ENCODE assay signal across 30 cellular contexts in genomic region chrX:139178980-139179379, GRCh38.
A peak's percentile ranks its signal among the peaks of the same experiment; 100 is the strongest.
DNase-seq lines count a peak whose midpoint lies in the region; ATAC-seq, FAIRE-seq and TF ChIP-seq lines count a peak whose summit lies in the region.
"Had no signal": no experiment of that assay in that cellular context is flagged by ENCODE, and none has a peak within 500 bp of the region (broad histone marks: within the 10 kb centered on the region; RNA-seq: fewer than 3 reads in every experiment).

No MANE protein-coding gene starts in this region.

- H3K36me3 ChIP-seq in HepG2 (replicated peaks in 1 of 2; ENCODE audit: control insufficient read depth in 1 of 2, insufficient read depth in 2 of 2, low read length in 2 of 2) (no peaks in the 10 kb centered on the region), right lobe of liver (no peaks in the 10 kb centered on the region), psoas muscle (ENCODE audit: insufficient read depth in 1 of 2, low read depth in 1 of 2) (no peaks in the 10 kb centered on the region)
- H3K36me3 ChIP-seq: BE2C; BLaER1; BLaER1 treated with 17β-estradiol and CSF1 and Interleukin-3, amounts not matched to agents 10 nM and 100 nM had no signal

- no peak overlapping the region for H3K9ac ChIP-seq in HepG2 (ENCODE audit: insufficient read depth, low read depth, low read length)
- H3K9ac ChIP-seq: BLaER1; BLaER1 treated with 17β-estradiol and CSF1 and Interleukin-3, amounts not matched to agents 10 nM and 100 nM had no signal

- 3% methylated on average over 4 of the region's 4 CpGs for WGBS in HepG2 (ENCODE audit: low lambda C conversion rate)
- WGBS in right lobe of liver (ENCODE audit: insufficient coverage, low coverage, low lambda C conversion rate, missing lambda C conversion rate), result 57% methylated on average over 4 of the region's 4 CpGs
- 70 to 89% (median 77%) methylated on average over 4 of the region's 4 CpGs for WGBS in psoas muscle, 3 donors

- ATAC-seq in HepG2, result no peak
- no peak for ATAC-seq in right lobe of liver
- ATAC-seq in psoas muscle, result no peak
- ATAC-seq: A549; CD8-positive, alpha-beta T cell had no signal

- in situ Hi-C loops in HepG2 (cut with HindIII; ENCODE audit: extremely low pct_ligation_motif_present, low pct_unique_long_range_greater_than_20kb), result no loop called here

- no peak overlapping the region for H3K4me3 ChIP-seq in HepG2 (replicated peaks in 1 of 3; ENCODE audit: insufficient read depth in 1 of 3, low read depth in 2 of 3, low read length in 3 of 3)
- no peak overlapping the region for H3K4me3 ChIP-seq in right lobe of liver
- H3K4me3 ChIP-seq in psoas muscle, result no peak overlapping the region
- H3K4me3 ChIP-seq: A549; BLaER1; BLaER1 treated with 17β-estradiol and CSF1 and Interleukin-3, amounts not matched to agents 10 nM and 100 nM had no signal

- no TSS peak for BruUV-seq in HepG2 (replicated peaks; lab: Mats Ljungman, UMichigan)

- CTCF ChIA-PET in HepG2 (lab: Yijun Ruan, JAX; ENCODE audit: low intra/inter-chr PET ratio, low total read pairs) (no interaction called here), HEK293T (lab: Yijun Ruan, JAX) (no interaction called here)

- H3K27me3 ChIP-seq in HepG2 (ENCODE audit: control insufficient read depth in 1 of 2, insufficient read depth in 2 of 2, low read length in 2 of 2) (no peaks in the 10 kb centered on the region), right lobe of liver (no peaks in the 10 kb centered on the region), psoas muscle (ENCODE audit: insufficient read depth in 3 of 3, low read length in 2 of 3) (no peaks in the 10 kb centered on the region)
- H3K27me3 ChIP-seq: BE2C had no signal

- H3K9me3 ChIP-seq in HepG2 (ENCODE audit: low read length), result no peaks in the 10 kb centered on the region
- no peaks in the 10 kb centered on the region for H3K9me3 ChIP-seq in right lobe of liver
- H3K9me3 ChIP-seq in psoas muscle, result no peaks in the 10 kb centered on the region
- H3K9me3 ChIP-seq: A549, BE2C, BLaER1, Caco-2 had no signal

- H3K4me2 ChIP-seq in HepG2 (ENCODE audit: low read depth, low read length), result no peak overlapping the region
- H3K4me2 ChIP-seq: A549; BLaER1; BLaER1 treated with 17β-estradiol and CSF1 and Interleukin-3, amounts not matched to agents 10 nM and 100 nM had no signal

- H2AFZ ChIP-seq in HepG2 (ENCODE audit: low read length), result no peak overlapping the region

- TF ChIP-seq EP300 in HepG2 (IDR thresholded peaks at IDR 0.05; ENCODE audit: low read depth in 2 of 2, low read length in 2 of 2), result no peak
- no peak for TF ChIP-seq EP300 in HepG2 (CRISPR knock-in tag; IDR thresholded peaks at IDR 0.05; ENCODE audit: borderline replicate concordance)

- no peaks in the 10 kb centered on the region for H4K20me1 ChIP-seq in HepG2 (ENCODE audit: insufficient read depth, low read length)
- H4K20me1 ChIP-seq: BLaER1; BLaER1 treated with 17β-estradiol and CSF1 and Interleukin-3, amounts not matched to agents 10 nM and 100 nM had no signal

- no peaks in the 10 kb centered on the region for H3K4me1 ChIP-seq in HepG2 (ENCODE audit: insufficient read depth, low read length)
- no peaks in the 10 kb centered on the region for H3K4me1 ChIP-seq in right lobe of liver
- H3K4me1 ChIP-seq in psoas muscle, result no peaks in the 10 kb centered on the region
- H3K4me1 ChIP-seq: A549, BE2C, Caco-2 had no signal

- intact Hi-C loops in HepG2 (cut with micrococcal nuclease; ENCODE audit: unreplicated experiment), result no loop called here
- intact Hi-C loops in right lobe of liver (cut with DNase I), result no loop called here
- intact Hi-C loops in psoas muscle (cut with DNase I), result no loop called here

- DNase-seq in HepG2 (ENCODE audit: low spot score), result no peak
- no peak for DNase-seq in right lobe of liver
- DNase-seq in HEK293T (ENCODE audit: extremely low spot score), result no peak
- no peak for DNase-seq in psoas muscle
- DNase-seq: 8988T; ACHN; AML-193; BE2C; C1 segment of cervical spinal cord; Caco-2; Calu3; CD4-positive, alpha-beta memory T cell; CD4-positive, alpha-beta T cell; CD4-positive, CD25-positive, alpha-beta regulatory T cell; CD8-positive, alpha-beta memory T cell; CD8-positive, alpha-beta T cell; COR-L47; DMS 273 treated with DMSO at 0.1 percent for 48 hours; DMS153; DMS79; DMS79 treated with DMSO at 0.1 percent for 48 hours; DND-41; EL had no signal

- H3K27ac ChIP-seq in HepG2 (ENCODE audit: extremely low read length, insufficient read depth, low read length) (no peak overlapping the region), right lobe of liver (no peak overlapping the region), psoas muscle (no peak overlapping the region)
- H3K27ac ChIP-seq: 22Rv1; A549; BLaER1; BLaER1 treated with 17β-estradiol and CSF1 and Interleukin-3, amounts not matched to agents 10 nM and 100 nM; C4-2B had no signal

- TF ChIP-seq CTCF in HepG2 (CRISPR knock-in tag; IDR thresholded peaks at IDR 0.05) (no peak), right lobe of liver (IDR thresholded peaks at IDR 0.05) (no peak), psoas muscle (IDR thresholded peaks at IDR 0.05) (no peak)

- no peak for FAIRE-seq in HepG2 (lab: Jason Lieb, UNC)
- FAIRE-seq: A204.1, A549, D721Med had no signal

- POLR2A ChIA-PET in HepG2 (lab: Yijun Ruan, JAX), result no interaction called here
- POLR2A ChIA-PET in HEK293T (lab: Yijun Ruan, JAX), result no interaction called here

- TF ChIP-seq RAD21 in HepG2 (CRISPR knock-in tag; IDR thresholded peaks at IDR 0.05), result no peak

- no peaks in the 10 kb centered on the region for H3K79me2 ChIP-seq in HepG2 (ENCODE audit: insufficient read depth, low read length)

- TF ChIP-seq POLR2A in HepG2 (IDR thresholded peaks at IDR 0.05; ENCODE audit: insufficient read depth in 1 of 2, low read depth in 2 of 2, low read length in 2 of 2) (no peak), right lobe of liver (IDR thresholded peaks at IDR 0.05) (no peak)

TF ChIP-seq in HepG2, 621 proteins besides CTCF, POLR2A, EP300 and RAD21 (continues in another document):
- TF ChIP-seq ZNF749 (CRISPR knock-in tag; IDR thresholded peaks at IDR 0.05; ENCODE audit: borderline replicate concordance), result no peak

TF ChIP-seq in HEK293T, 16 proteins besides CTCF, POLR2A, EP300 and RAD21:
- peak; percentile 85 for TF ChIP-seq ELF4 (IDR thresholded peaks at IDR 0.05)
- no peak for TF ChIP-seq ZNF384 (IDR thresholded peaks at IDR 0.05)
TF ChIP-seq in HEK293T: peak in this region for 1.
